Comparison of ENCODE assay signal across 2 cellular contexts in the genomic region with DNA sequence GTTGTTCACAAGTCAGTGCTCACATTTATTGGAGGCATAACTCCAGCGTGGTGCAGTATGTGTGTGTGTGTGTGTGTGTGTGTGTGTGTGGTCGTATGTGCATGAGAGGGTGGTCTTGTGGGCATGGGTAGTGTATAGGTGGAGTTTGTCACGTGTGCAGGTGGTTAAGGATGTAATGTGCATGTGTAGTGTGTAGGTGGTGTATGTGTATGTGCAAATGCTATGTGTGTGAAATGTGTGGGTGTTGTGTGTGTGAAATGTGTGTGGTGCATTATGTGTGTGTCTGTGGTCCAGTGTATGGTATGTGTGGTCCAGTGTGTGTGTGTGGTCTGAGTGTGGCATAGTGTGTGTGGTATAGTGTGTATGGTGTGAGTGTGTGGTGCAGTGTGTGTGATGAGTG.
TF ChIP-seq lines count a peak whose summit lies in the region.

No MANE protein-coding gene starts in this region.

TF ChIP-seq in IMR-90, 13 proteins besides CTCF, POLR2A, EP300 and RAD21:
- no peak for TF ChIP-seq MAFK (IDR thresholded peaks at IDR 0.05; ENCODE audit: low read depth, low read length)
- no peak for TF ChIP-seq MXI1 (IDR thresholded peaks at IDR 0.05; ENCODE audit: borderline replicate concordance, low read depth, low read length)
- TF ChIP-seq SMC3 (IDR thresholded peaks at IDR 0.05; ENCODE audit: low read depth, low read length), result no peak
- TF ChIP-seq, protein P1, sequence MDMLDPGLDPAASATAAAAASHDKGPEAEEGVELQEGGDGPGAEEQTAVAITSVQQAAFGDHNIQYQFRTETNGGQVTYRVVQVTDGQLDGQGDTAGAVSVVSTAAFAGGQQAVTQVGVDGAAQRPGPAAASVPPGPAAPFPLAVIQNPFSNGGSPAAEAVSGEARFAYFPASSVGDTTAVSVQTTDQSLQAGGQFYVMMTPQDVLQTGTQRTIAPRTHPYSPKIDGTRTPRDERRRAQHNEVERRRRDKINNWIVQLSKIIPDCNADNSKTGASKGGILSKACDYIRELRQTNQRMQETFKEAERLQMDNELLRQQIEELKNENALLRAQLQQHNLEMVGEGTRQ (IDR thresholded peaks at IDR 0.05; ENCODE audit: low read depth, low read length), result no peak
- no peak for TF ChIP-seq CHD1 (IDR thresholded peaks at IDR 0.05; ENCODE audit: low read depth, low read length)
- no peak for TF ChIP-seq NFE2L2 (IDR thresholded peaks at IDR 0.05; ENCODE audit: low read depth, low read length)
- TF ChIP-seq RFX5 (IDR thresholded peaks at IDR 0.05; ENCODE audit: low read depth, low read length), result no peak

TF ChIP-seq in WTC11, 78 proteins besides CTCF, POLR2A, EP300 and RAD21:
- TF ChIP-seq, protein P1 (CRISPR knock-in tag; IDR thresholded peaks at IDR 0.05), result no peak
- TF ChIP-seq ZNF416 (CRISPR knock-in tag; IDR thresholded peaks at IDR 0.05) (no peak), ATF1 (CRISPR knock-in tag; IDR thresholded peaks at IDR 0.05) (no peak), ZBTB21 (CRISPR knock-in tag; IDR thresholded peaks at IDR 0.05; ENCODE audit: borderline replicate concordance) (no peak), IRF2 (CRISPR knock-in tag; IDR thresholded peaks at IDR 0.05; ENCODE audit: borderline replicate concordance, low read depth) (no peak), RELA (CRISPR knock-in tag; IDR thresholded peaks at IDR 0.05; ENCODE audit: borderline replicate concordance) (no peak), ELF4 (CRISPR knock-in tag; IDR thresholded peaks at IDR 0.05; ENCODE audit: low read depth) (no peak), HMGA2 (CRISPR knock-in tag; IDR thresholded peaks at IDR 0.05) (no peak), NFE2L1 (CRISPR knock-in tag; IDR thresholded peaks at IDR 0.05) (no peak), MYBL2 (CRISPR knock-in tag; IDR thresholded peaks at IDR 0.05) (no peak), KAT7 (CRISPR knock-in tag; IDR thresholded peaks at IDR 0.05; ENCODE audit: borderline replicate concordance) (no peak), SOX15 (CRISPR knock-in tag; IDR thresholded peaks at IDR 0.05) (no peak), SMAD3 (CRISPR knock-in tag; IDR thresholded peaks at IDR 0.05; ENCODE audit: borderline replicate concordance) (no peak), GRHL2 (CRISPR knock-in tag; IDR thresholded peaks at IDR 0.05; ENCODE audit: insufficient replicate concordance, severe bottlenecking) (no peak)
- TF ChIP-seq, protein P2, sequence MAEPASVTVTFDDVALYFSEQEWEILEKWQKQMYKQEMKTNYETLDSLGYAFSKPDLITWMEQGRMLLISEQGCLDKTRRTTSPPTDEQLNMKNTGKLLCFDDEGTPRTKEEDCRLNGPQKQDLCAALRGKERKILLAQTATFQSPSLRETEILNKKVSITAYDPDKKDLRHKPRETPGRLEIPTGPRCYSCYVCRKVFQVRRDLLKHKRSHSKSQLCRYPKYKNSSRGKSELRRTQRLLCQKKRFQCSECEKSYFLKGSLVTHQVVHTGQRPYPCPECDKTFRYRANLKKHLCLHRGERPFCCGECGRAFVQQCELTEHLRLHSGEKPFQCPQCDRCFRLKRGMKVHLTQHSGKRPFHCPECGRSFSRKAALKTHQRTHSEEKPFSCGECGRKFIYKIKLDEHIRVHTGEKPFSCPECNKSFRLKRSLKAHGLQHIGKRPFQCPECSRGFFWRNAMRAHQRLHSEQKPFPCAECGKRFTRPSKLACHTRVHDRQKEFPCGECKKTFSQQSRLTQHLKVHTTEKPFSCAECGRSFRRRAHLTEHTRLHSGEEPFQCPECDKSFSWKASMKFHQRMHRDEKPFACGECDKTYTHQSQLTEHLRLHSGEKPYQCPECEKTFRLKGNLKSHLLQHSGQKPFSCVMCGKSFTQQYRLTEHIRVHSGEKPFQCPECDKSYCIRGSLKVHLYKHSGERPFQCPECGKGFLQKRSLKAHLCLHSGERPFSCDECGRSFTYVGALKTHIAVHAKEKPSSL (CRISPR knock-in tag; conservative IDR thresholded peaks at IDR 0.05), result no peak
- TF ChIP-seq, protein P3, sequence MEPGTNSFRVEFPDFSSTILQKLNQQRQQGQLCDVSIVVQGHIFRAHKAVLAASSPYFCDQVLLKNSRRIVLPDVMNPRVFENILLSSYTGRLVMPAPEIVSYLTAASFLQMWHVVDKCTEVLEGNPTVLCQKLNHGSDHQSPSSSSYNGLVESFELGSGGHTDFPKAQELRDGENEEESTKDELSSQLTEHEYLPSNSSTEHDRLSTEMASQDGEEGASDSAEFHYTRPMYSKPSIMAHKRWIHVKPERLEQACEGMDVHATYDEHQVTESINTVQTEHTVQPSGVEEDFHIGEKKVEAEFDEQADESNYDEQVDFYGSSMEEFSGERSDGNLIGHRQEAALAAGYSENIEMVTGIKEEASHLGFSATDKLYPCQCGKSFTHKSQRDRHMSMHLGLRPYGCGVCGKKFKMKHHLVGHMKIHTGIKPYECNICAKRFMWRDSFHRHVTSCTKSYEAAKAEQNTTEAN (CRISPR knock-in tag; IDR thresholded peaks at IDR 0.05), result no peak
- TF ChIP-seq, protein P4, sequence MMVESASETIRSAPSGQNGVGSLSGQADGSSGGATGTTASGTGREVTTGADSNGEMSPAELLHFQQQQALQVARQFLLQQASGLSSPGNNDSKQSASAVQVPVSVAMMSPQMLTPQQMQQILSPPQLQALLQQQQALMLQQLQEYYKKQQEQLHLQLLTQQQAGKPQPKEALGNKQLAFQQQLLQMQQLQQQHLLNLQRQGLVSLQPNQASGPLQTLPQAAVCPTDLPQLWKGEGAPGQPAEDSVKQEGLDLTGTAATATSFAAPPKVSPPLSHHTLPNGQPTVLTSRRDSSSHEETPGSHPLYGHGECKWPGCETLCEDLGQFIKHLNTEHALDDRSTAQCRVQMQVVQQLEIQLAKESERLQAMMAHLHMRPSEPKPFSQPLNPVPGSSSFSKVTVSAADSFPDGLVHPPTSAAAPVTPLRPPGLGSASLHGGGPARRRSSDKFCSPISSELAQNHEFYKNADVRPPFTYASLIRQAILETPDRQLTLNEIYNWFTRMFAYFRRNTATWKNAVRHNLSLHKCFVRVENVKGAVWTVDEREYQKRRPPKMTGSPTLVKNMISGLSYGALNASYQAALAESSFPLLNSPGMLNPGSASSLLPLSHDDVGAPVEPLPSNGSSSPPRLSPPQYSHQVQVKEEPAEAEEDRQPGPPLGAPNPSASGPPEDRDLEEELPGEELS (CRISPR knock-in tag; IDR thresholded peaks at IDR 0.05), result no peak
- TF ChIP-seq, protein P5, sequence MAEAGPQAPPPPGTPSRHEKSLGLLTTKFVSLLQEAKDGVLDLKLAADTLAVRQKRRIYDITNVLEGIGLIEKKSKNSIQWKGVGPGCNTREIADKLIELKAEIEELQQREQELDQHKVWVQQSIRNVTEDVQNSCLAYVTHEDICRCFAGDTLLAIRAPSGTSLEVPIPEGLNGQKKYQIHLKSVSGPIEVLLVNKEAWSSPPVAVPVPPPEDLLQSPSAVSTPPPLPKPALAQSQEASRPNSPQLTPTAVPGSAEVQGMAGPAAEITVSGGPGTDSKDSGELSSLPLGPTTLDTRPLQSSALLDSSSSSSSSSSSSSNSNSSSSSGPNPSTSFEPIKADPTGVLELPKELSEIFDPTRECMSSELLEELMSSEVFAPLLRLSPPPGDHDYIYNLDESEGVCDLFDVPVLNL (CRISPR knock-in tag; IDR thresholded peaks at IDR 0.05; ENCODE audit: borderline replicate concordance, low read depth), result no peak
- TF ChIP-seq, protein P6, sequence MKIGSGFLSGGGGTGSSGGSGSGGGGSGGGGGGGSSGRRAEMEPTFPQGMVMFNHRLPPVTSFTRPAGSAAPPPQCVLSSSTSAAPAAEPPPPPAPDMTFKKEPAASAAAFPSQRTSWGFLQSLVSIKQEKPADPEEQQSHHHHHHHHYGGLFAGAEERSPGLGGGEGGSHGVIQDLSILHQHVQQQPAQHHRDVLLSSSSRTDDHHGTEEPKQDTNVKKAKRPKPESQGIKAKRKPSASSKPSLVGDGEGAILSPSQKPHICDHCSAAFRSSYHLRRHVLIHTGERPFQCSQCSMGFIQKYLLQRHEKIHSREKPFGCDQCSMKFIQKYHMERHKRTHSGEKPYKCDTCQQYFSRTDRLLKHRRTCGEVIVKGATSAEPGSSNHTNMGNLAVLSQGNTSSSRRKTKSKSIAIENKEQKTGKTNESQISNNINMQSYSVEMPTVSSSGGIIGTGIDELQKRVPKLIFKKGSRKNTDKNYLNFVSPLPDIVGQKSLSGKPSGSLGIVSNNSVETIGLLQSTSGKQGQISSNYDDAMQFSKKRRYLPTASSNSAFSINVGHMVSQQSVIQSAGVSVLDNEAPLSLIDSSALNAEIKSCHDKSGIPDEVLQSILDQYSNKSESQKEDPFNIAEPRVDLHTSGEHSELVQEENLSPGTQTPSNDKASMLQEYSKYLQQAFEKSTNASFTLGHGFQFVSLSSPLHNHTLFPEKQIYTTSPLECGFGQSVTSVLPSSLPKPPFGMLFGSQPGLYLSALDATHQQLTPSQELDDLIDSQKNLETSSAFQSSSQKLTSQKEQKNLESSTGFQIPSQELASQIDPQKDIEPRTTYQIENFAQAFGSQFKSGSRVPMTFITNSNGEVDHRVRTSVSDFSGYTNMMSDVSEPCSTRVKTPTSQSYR (CRISPR knock-in tag; IDR thresholded peaks at IDR 0.05), result no peak
- TF ChIP-seq, protein P7, sequence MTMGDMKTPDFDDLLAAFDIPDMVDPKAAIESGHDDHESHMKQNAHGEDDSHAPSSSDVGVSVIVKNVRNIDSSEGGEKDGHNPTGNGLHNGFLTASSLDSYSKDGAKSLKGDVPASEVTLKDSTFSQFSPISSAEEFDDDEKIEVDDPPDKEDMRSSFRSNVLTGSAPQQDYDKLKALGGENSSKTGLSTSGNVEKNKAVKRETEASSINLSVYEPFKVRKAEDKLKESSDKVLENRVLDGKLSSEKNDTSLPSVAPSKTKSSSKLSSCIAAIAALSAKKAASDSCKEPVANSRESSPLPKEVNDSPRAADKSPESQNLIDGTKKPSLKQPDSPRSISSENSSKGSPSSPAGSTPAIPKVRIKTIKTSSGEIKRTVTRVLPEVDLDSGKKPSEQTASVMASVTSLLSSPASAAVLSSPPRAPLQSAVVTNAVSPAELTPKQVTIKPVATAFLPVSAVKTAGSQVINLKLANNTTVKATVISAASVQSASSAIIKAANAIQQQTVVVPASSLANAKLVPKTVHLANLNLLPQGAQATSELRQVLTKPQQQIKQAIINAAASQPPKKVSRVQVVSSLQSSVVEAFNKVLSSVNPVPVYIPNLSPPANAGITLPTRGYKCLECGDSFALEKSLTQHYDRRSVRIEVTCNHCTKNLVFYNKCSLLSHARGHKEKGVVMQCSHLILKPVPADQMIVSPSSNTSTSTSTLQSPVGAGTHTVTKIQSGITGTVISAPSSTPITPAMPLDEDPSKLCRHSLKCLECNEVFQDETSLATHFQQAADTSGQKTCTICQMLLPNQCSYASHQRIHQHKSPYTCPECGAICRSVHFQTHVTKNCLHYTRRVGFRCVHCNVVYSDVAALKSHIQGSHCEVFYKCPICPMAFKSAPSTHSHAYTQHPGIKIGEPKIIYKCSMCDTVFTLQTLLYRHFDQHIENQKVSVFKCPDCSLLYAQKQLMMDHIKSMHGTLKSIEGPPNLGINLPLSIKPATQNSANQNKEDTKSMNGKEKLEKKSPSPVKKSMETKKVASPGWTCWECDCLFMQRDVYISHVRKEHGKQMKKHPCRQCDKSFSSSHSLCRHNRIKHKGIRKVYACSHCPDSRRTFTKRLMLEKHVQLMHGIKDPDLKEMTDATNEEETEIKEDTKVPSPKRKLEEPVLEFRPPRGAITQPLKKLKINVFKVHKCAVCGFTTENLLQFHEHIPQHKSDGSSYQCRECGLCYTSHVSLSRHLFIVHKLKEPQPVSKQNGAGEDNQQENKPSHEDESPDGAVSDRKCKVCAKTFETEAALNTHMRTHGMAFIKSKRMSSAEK (CRISPR knock-in tag; IDR thresholded peaks at IDR 0.05; ENCODE audit: borderline replicate concordance), result no peak
TF ChIP-seq in WTC11: peak in this region for 0.
